In genomic region chr20:427401-427800, GRCh38 we compare ENCODE assay signal across 18 cellular contexts. TPM values are rescaled to one million over a fixed set of nuclear protein-coding genes. Genes with fewer than 3 reads are reported as not detected.
A peak's percentile ranks its signal among the peaks of the same experiment; 100 is the strongest.
DNase-seq lines count a peak whose midpoint lies in the region; ATAC-seq, FAIRE-seq and TF ChIP-seq lines count a peak whose summit lies in the region.
"Had no signal": no experiment of that assay in that cellular context is flagged by ENCODE, and none has a peak within 500 bp of the region (broad histone marks: within the 10 kb centered on the region; RNA-seq: fewer than 3 reads in every experiment).

No MANE protein-coding gene starts in this region.

- TF ChIP-seq CTCF in natural killer cell (IDR thresholded peaks at IDR 0.05) (no peak), K562 (IDR thresholded peaks at IDR 0.05 in 2 of 3, conservative IDR thresholded peaks at IDR 0.05 in 1 of 3; ENCODE audit: insufficient read depth in 2 of 3, low read depth in 1 of 3, low read length in 3 of 3) (no peak)

- in situ Hi-C loops in K562 (cut with MboI): no loop called here

- ATAC-seq in natural killer cell treated with Interleukin-12 subunit alpha and Interleukin-12 subunit beta and Interleukin-15 and Interleukin-18, amount 100 ng/mL, for 72 hours: no peak
- no peak for ATAC-seq in natural killer cell
- no peak for ATAC-seq in K562
- ATAC-seq: GM12878 had no signal

- CTCF ChIA-PET in activated CD4-positive, alpha-beta T cell treated with anti-CD3 and anti-CD28 coated beads, Interleukin-2, amount 10 ng/mL, durations not matched to agents 7 days and 5 days (lab: Charles Lee): interaction anchor here (0.6 to 1.5 kb wide), 4 partner anchors 11 to 51 kb away, joined by 3 to 4 read pairs (median 3); no protein-coding TSS in a partner anchor
- CTCF ChIA-PET in K562 (lab: Yijun Ruan, JAX; ENCODE audit: low intra/inter-chr PET ratio): no interaction called here

- TF ChIP-seq EP300 in K562 (IDR thresholded peaks at IDR 0.05; ENCODE audit: low read length): no peak

- FAIRE-seq in K562 (lab: Jason Lieb, UNC): no peak
- FAIRE-seq: GM12878, GM18507, H54 had no signal

- WGBS in K562 (ENCODE audit: insufficient coverage, low coverage, missing lambda C conversion rate): 70% methylated on average over 4 of the region's 4 CpGs

- peaks cover 24% of the 10 kb centered on the region; the same call in 2 of the 3 replicates for H3K36me3 ChIP-seq in K562 (ENCODE audit: control insufficient read depth, insufficient read depth, low read length)

- peaks cover 0 to 20% of the 10 kb centered on the region in 2 experiments; a peak in 2 of 5 replicates for H3K4me1 ChIP-seq in K562 (replicated peaks in 1 of 2; ENCODE audit: control insufficient read depth in 2 of 2, insufficient read depth in 2 of 2, low read length in 2 of 2)

- intact Hi-C loops in natural killer cell (cut with micrococcal nuclease) (no loop called here), K562 (cut with micrococcal nuclease) (no loop called here)

- no TSS peak for BruUV-seq in K562 (replicated peaks; lab: Mats Ljungman, UMichigan)

- TF ChIP-seq RAD21 in K562 (CRISPR knock-in tag; conservative IDR thresholded peaks at IDR 0.05 in 1 of 2, IDR thresholded peaks at IDR 0.05 in 1 of 2): no peak

- POLR2A ChIA-PET in activated CD4-positive, alpha-beta T cell treated with anti-CD3 and anti-CD28 coated beads, Interleukin-2, amount 10 ng/mL, durations not matched to agents 7 days and 5 days (lab: Charles Lee): no interaction called here
- POLR2A ChIA-PET in K562 (lab: Yijun Ruan, JAX): interaction anchor here (0.6 to 1.3 kb wide), 5 partner anchors 9 to 134 kb away, joined by 3 to 4 read pairs (median 3); no protein-coding TSS in a partner anchor

- peak overlapping the region; percentile 13 for H3K27ac Mint-ChIP-seq in activated CD4-positive, alpha-beta T cell treated with anti-CD3 and anti-CD28 coated beads, Interleukin-2, amount 10 ng/mL, durations not matched to agents 7 days and 5 days
- H3K27ac Mint-ChIP-seq in natural killer cell treated with Interleukin-12 subunit alpha and Interleukin-12 subunit beta and Interleukin-15 and Interleukin-18, amount 100 ng/mL, for 72 hours: peak overlapping the region; percentile 14 to 93
- peak overlapping the region in 1 of 2 donors; percentile 11 for H3K27ac Mint-ChIP-seq in natural killer cell
- H3K27ac Mint-ChIP-seq: CD4-positive, alpha-beta T cell had no signal

- H3K27me3 ChIP-seq in K562 (ENCODE audit: control insufficient read depth in 2 of 2, insufficient read depth in 2 of 2, low read length in 2 of 2): no peaks in the 10 kb centered on the region
- H3K27me3 ChIP-seq: BLaER1 treated with 17β-estradiol and CSF1 and Interleukin-3, amounts not matched to agents 10 nM and 100 nM had no signal

- H3K9me1 ChIP-seq in K562 (ENCODE audit: control insufficient read depth, insufficient read depth, low read length): no peaks in the 10 kb centered on the region

- H3K4me3 ChIP-seq in K562: no peak overlapping the region
- H3K4me3 ChIP-seq: BLaER1 treated with 17β-estradiol and CSF1 and Interleukin-3, amounts not matched to agents 10 nM and 100 nM; GM12878; GM23248 had no signal

- no peaks in the 10 kb centered on the region for H3K9me3 Mint-ChIP-seq in activated CD4-positive, alpha-beta T cell treated with anti-CD3 and anti-CD28 coated beads, Interleukin-2, amount 10 ng/mL, durations not matched to agents 7 days and 5 days
- no peaks in the 10 kb centered on the region for H3K9me3 Mint-ChIP-seq in natural killer cell treated with Interleukin-12 subunit alpha and Interleukin-12 subunit beta and Interleukin-15 and Interleukin-18, amount 100 ng/mL, for 72 hours
- no peaks in the 10 kb centered on the region for H3K9me3 Mint-ChIP-seq in natural killer cell
- H3K9me3 Mint-ChIP-seq: CD4-positive, alpha-beta T cell had no signal

- peak overlapping the region in 1 of 2 experiments; percentile 64; a peak in 1 of 4 replicates for H3K9ac ChIP-seq in K562 (ENCODE audit: insufficient read depth in 1 of 2, low read depth in 2 of 2, low read length in 2 of 2)
- H3K9ac ChIP-seq: GM23248 had no signal

- H3K4me2 ChIP-seq in K562 (ENCODE audit: insufficient read depth, low read length): no peak overlapping the region
- H3K4me2 ChIP-seq: BLaER1 treated with 17β-estradiol and CSF1 and Interleukin-3, amounts not matched to agents 10 nM and 100 nM had no signal

- H2AFZ ChIP-seq in K562 (ENCODE audit: low read depth, low read length): no peak overlapping the region
- H2AFZ ChIP-seq: GM23248 had no signal

- H3K27ac ChIP-seq in K562 (ENCODE audit: extremely low read depth, low read depth, low read length): no peak overlapping the region
- H3K27ac ChIP-seq: BLaER1 treated with 17β-estradiol and CSF1 and Interleukin-3, amounts not matched to agents 10 nM and 100 nM; GM23248 had no signal

- no peak overlapping the region for H3K4me3 Mint-ChIP-seq in activated CD4-positive, alpha-beta T cell treated with anti-CD3 and anti-CD28 coated beads, Interleukin-2, amount 10 ng/mL, durations not matched to agents 7 days and 5 days
- no peak overlapping the region for H3K4me3 Mint-ChIP-seq in natural killer cell treated with Interleukin-12 subunit alpha and Interleukin-12 subunit beta and Interleukin-15 and Interleukin-18, amount 100 ng/mL, for 72 hours
- no peak overlapping the region for H3K4me3 Mint-ChIP-seq in natural killer cell
- H3K4me3 Mint-ChIP-seq: CD4-positive, alpha-beta T cell had no signal

- H3K79me2 ChIP-seq in K562 (ENCODE audit: control insufficient read depth, insufficient read depth, low read length): no peaks in the 10 kb centered on the region

- no peaks in the 10 kb centered on the region for H3K9me3 ChIP-seq in K562 (replicated peaks; ENCODE audit: control insufficient read depth, insufficient read depth, low read depth, low read length)
- H3K9me3 ChIP-seq: BLaER1 treated with 17β-estradiol and CSF1 and Interleukin-3, amounts not matched to agents 10 nM and 100 nM had no signal

- H4K20me1 ChIP-seq in K562 (replicated peaks; ENCODE audit: control insufficient read depth, insufficient read depth, low read length): no peaks in the 10 kb centered on the region

- peaks cover 53% of the 10 kb centered on the region for H3K36me3 Mint-ChIP-seq in activated CD4-positive, alpha-beta T cell treated with anti-CD3 and anti-CD28 coated beads, Interleukin-2, amount 10 ng/mL, durations not matched to agents 7 days and 5 days (ENCODE audit: low read depth)
- H3K36me3 Mint-ChIP-seq in natural killer cell treated with Interleukin-12 subunit alpha and Interleukin-12 subunit beta and Interleukin-15 and Interleukin-18, amount 100 ng/mL, for 72 hours: peaks cover 9% of the 10 kb centered on the region
- H3K36me3 Mint-ChIP-seq in natural killer cell: no peaks in the 10 kb centered on the region

- no peak for TF ChIP-seq POLR2A in K562 (conservative IDR thresholded peaks at IDR 0.05)

- no peak for DNase-seq in activated CD4-positive, alpha-beta T cell treated with anti-CD3 and anti-CD28 coated beads, Interleukin-2, amount 10 ng/mL, durations not matched to agents 7 days and 5 days
- no peak for DNase-seq in activated CD4-positive, alpha-beta T cell treated with anti-CD3 and anti-CD28 coated beads, Interleukin-2, amount 50 U/mL, for 4 hours
- DNase-seq in natural killer cell treated with Interleukin-12 subunit alpha and Interleukin-12 subunit beta and Interleukin-15 and Interleukin-18, amount 100 ng/mL, for 72 hours (ENCODE audit: low spot score): no peak
- DNase-seq in natural killer cell: no peak
- DNase-seq in K562 (ENCODE audit: extremely low read depth in 1 of 4, low spot score in 3 of 4): no peak
- DNase-seq in CD1c-positive myeloid dendritic cell (ENCODE audit: extremely low spot score): no peak
- no peak for DNase-seq in DMS79 (lab: John Stamatoyannopoulos, UW)
- DNase-seq: 8988T; ACHN; Calu3; CD4-positive, alpha-beta T cell; DMS 273 treated with DMSO at 0.1 percent for 48 hours; GM23248; IMR-90 had no signal

- no peaks in the 10 kb centered on the region for H3K27me3 Mint-ChIP-seq in activated CD4-positive, alpha-beta T cell treated with anti-CD3 and anti-CD28 coated beads, Interleukin-2, amount 10 ng/mL, durations not matched to agents 7 days and 5 days
- H3K27me3 Mint-ChIP-seq in natural killer cell treated with Interleukin-12 subunit alpha and Interleukin-12 subunit beta and Interleukin-15 and Interleukin-18, amount 100 ng/mL, for 72 hours: no peaks in the 10 kb centered on the region
- H3K27me3 Mint-ChIP-seq in natural killer cell (ENCODE audit: low read depth in 2 of 2): no peaks in the 10 kb centered on the region
- H3K27me3 Mint-ChIP-seq: CD4-positive, alpha-beta T cell had no signal

- peaks cover 26% of the 10 kb centered on the region for H3K4me1 Mint-ChIP-seq in activated CD4-positive, alpha-beta T cell treated with anti-CD3 and anti-CD28 coated beads, Interleukin-2, amount 10 ng/mL, durations not matched to agents 7 days and 5 days
- H3K4me1 Mint-ChIP-seq in natural killer cell treated with Interleukin-12 subunit alpha and Interleukin-12 subunit beta and Interleukin-15 and Interleukin-18, amount 100 ng/mL, for 72 hours (ENCODE audit: low read depth in 2 of 2): peaks cover 22 to 36% of the 10 kb centered on the region in 2 donors
- H3K4me1 Mint-ChIP-seq in natural killer cell: peaks cover 6 to 14% of the 10 kb centered on the region in 2 donors

RNA-seq across cellular contexts. Expression of gene RBCK1, which starts 19.3 kb away (rescaled TPM):
- total RNA-seq in activated CD4-positive, alpha-beta T cell treated with anti-CD3 and anti-CD28 coated beads, Interleukin-2, amount 10 ng/mL, durations not matched to agents 7 days and 5 days: 100 to 1,000 TPM; 135 to 155 TPM
- 100 to 1,000 TPM; 157 to 159 TPM for total RNA-seq in natural killer cell treated with Interleukin-12 subunit alpha and Interleukin-12 subunit beta and Interleukin-15 and Interleukin-18, amount 100 ng/mL, for 72 hours
- total RNA-seq in natural killer cell (100 to 1,000 TPM; 102 to 131 (median 104) TPM), K562 (2014; rRNA removed) (46.1 and 58.1 TPM in 2 replicates), K562 (2014; rRNA removed; fragmentation: Illumina TruSeq; extraction: Trizol) (18.4 and 22.1 TPM in 2 replicates), K562 (2015; rRNA removed; fragmentation: Illumina TruSeq; extraction: Trizol) (18.0 and 19.3 TPM in 2 replicates), K562 (2021) (51.7 and 54.2 TPM in 2 replicates)
- 91.7 and 117 TPM in 2 replicates for total RNA-seq in K562 (2011; cell fraction: chromatin; rRNA removed; ENCODE audit: low replicate concordance)
- 53.4 and 61.7 TPM in 2 replicates for total RNA-seq in K562 (2011; cell fraction: nucleolus; rRNA removed)
- 62.0 and 75.0 TPM in 2 replicates for total RNA-seq in K562 (2011; cell fraction: nucleoplasm; rRNA removed)
- polyA plus RNA-seq in K562 (2011; rRNA removed) (37.6 and 58.2 TPM in 2 replicates), K562 (2014; fragmentation: Illumina TruSeq; extraction: Trizol) (26.5 and 37.1 TPM in 2 replicates), K562 (2014; fragmentation: Nextera tagmentation; extraction: Ambion mirVana) (1 to 10 TPM; 5.9 to 8.3 TPM), K562 (2014; rRNA removed) (52.7 and 59.3 TPM in 2 replicates)
- polyA plus RNA-seq in K562 (2011; cell fraction: cytosol; rRNA removed): 41.1 and 50.2 TPM in 2 replicates
- polyA plus RNA-seq in K562 (2011; cell fraction: nucleus; rRNA removed): 71.7 and 92.4 TPM in 2 replicates
- polyA plus RNA-seq in K562 (2012): 38.5 and 194 TPM in 2 replicates
- 16.0 and 22.1 TPM in 2 replicates for polyA minus RNA-seq in K562 (2011; rRNA and poly(A)+ RNA removed)
- 16.1 and 28.0 TPM in 2 replicates for polyA minus RNA-seq in K562 (2011; cell fraction: cytosol; rRNA and poly(A)+ RNA removed)
- 15.3 and 29.2 TPM in 2 replicates for polyA minus RNA-seq in K562 (2011; cell fraction: nucleus; rRNA and poly(A)+ RNA removed)

RNA-seq across cellular contexts. Expression of gene TBC1D20, which starts 34.9 kb away (rescaled TPM):
- total RNA-seq in activated CD4-positive, alpha-beta T cell treated with anti-CD3 and anti-CD28 coated beads, Interleukin-2, amount 10 ng/mL, durations not matched to agents 7 days and 5 days: 10 to 100 TPM; 29.3 to 31.6 TPM
- total RNA-seq in natural killer cell treated with Interleukin-12 subunit alpha and Interleukin-12 subunit beta and Interleukin-15 and Interleukin-18, amount 100 ng/mL, for 72 hours: 10 to 100 TPM; 46.4 to 56.8 TPM
- total RNA-seq in natural killer cell (10 to 100 TPM; 32.5 to 47.6 (median 44.2) TPM), K562 (2014; rRNA removed) (15.1 and 20.0 TPM in 2 replicates), K562 (2014; rRNA removed; fragmentation: Illumina TruSeq; extraction: Trizol) (11.9 and 14.2 TPM in 2 replicates), K562 (2015; rRNA removed; fragmentation: Illumina TruSeq; extraction: Trizol) (11.8 and 12.8 TPM in 2 replicates), K562 (2021) (17.8 and 20.6 TPM in 2 replicates)
- total RNA-seq in K562 (2011; cell fraction: chromatin; rRNA removed; ENCODE audit: low replicate concordance): 62.9 and 93.5 TPM in 2 replicates
- 46.9 and 48.3 TPM in 2 replicates for total RNA-seq in K562 (2011; cell fraction: nucleolus; rRNA removed)
- total RNA-seq in K562 (2011; cell fraction: nucleoplasm; rRNA removed): 55.8 and 62.3 TPM in 2 replicates
- polyA plus RNA-seq in K562 (2011; rRNA removed) (25.3 and 45.8 TPM in 2 replicates), K562 (2014; fragmentation: Illumina TruSeq; extraction: Trizol) (20.4 and 23.7 TPM in 2 replicates), K562 (2014; fragmentation: Nextera tagmentation; extraction: Ambion mirVana) (1 to 10 TPM; 7.0 to 9.5 TPM), K562 (2014; rRNA removed) (20.1 and 21.1 TPM in 2 replicates)
- 29.6 and 54.5 TPM in 2 replicates for polyA plus RNA-seq in K562 (2011; cell fraction: cytosol; rRNA removed)
- polyA plus RNA-seq in K562 (2011; cell fraction: nucleus; rRNA removed): 63.5 and 76.7 TPM in 2 replicates
- 14.9 and 35.8 TPM in 2 replicates for polyA plus RNA-seq in K562 (2012)
- polyA minus RNA-seq in K562 (2011; rRNA and poly(A)+ RNA removed): 25.0 and 35.4 TPM in 2 replicates
- polyA minus RNA-seq in K562 (2011; cell fraction: cytosol; rRNA and poly(A)+ RNA removed): 11.8 and 18.3 TPM in 2 replicates
- 13.1 and 31.0 TPM in 2 replicates for polyA minus RNA-seq in K562 (2011; cell fraction: nucleus; rRNA and poly(A)+ RNA removed)

RNA-seq across cellular contexts. Expression of gene TRIB3, which starts 46.8 kb away (rescaled TPM):
- total RNA-seq in activated CD4-positive, alpha-beta T cell treated with anti-CD3 and anti-CD28 coated beads, Interleukin-2, amount 10 ng/mL, durations not matched to agents 7 days and 5 days: 10 to 100 TPM; 16.0 to 18.8 TPM
- 10 to 100 TPM; 18.0 to 21.6 TPM for total RNA-seq in natural killer cell treated with Interleukin-12 subunit alpha and Interleukin-12 subunit beta and Interleukin-15 and Interleukin-18, amount 100 ng/mL, for 72 hours
- 1 to 10 TPM; 4.0 to 8.9 (median 7.7) TPM for total RNA-seq in natural killer cell
- 20.3 and 47.6 TPM in 2 replicates for total RNA-seq in K562 (2011; cell fraction: chromatin; rRNA removed; ENCODE audit: low replicate concordance)
- total RNA-seq in K562 (2011; cell fraction: nucleolus; rRNA removed): 45.7 and 51.3 TPM in 2 replicates
- 38.2 and 39.5 TPM in 2 replicates for total RNA-seq in K562 (2011; cell fraction: nucleoplasm; rRNA removed)
- 113 and 114 TPM in 2 replicates for total RNA-seq in K562 (2014; rRNA removed)
- 43.5 and 47.4 TPM in 2 replicates for total RNA-seq in K562 (2014; rRNA removed; fragmentation: Illumina TruSeq; extraction: Trizol)
- 22.1 and 23.0 TPM in 2 replicates for total RNA-seq in K562 (2015; rRNA removed; fragmentation: Illumina TruSeq; extraction: Trizol)
- total RNA-seq in K562 (2021): 102 and 110 TPM in 2 replicates
- polyA plus RNA-seq in K562 (2011; rRNA removed): 44.4 and 114 TPM in 2 replicates
- polyA plus RNA-seq in K562 (2011; cell fraction: cytosol; rRNA removed): 105 and 109 TPM in 2 replicates
- 42.6 and 66.5 TPM in 2 replicates for polyA plus RNA-seq in K562 (2011; cell fraction: nucleus; rRNA removed)
- polyA plus RNA-seq in K562 (2012): 40.1 and 401 TPM in 2 replicates
- 55.3 and 78.6 TPM in 2 replicates for polyA plus RNA-seq in K562 (2014; fragmentation: Illumina TruSeq; extraction: Trizol)
- 10 to 100 TPM; 12.1 to 14.9 TPM for polyA plus RNA-seq in K562 (2014; fragmentation: Nextera tagmentation; extraction: Ambion mirVana)
- polyA plus RNA-seq in K562 (2014; rRNA removed): 78.8 and 80.6 TPM in 2 replicates
- polyA minus RNA-seq in K562 (2011; rRNA and poly(A)+ RNA removed): 33.3 and 53.8 TPM in 2 replicates
- polyA minus RNA-seq in K562 (2011; cell fraction: cytosol; rRNA and poly(A)+ RNA removed): 37.2 and 88.9 TPM in 2 replicates
- polyA minus RNA-seq in K562 (2011; cell fraction: nucleus; rRNA and poly(A)+ RNA removed): 9.7 and 26.4 TPM in 2 replicates
